1 cellular context compared by ENCODE assay signal in genomic region chr21:45499970-45500575, GRCh38.
A peak's percentile ranks its signal among the peaks of the same experiment; 100 is the strongest.
TF ChIP-seq lines count a peak whose summit lies in the region.

No MANE protein-coding gene starts in this region.

TF ChIP-seq in HepG2, 621 proteins besides CTCF, POLR2A, EP300 and RAD21:
- TF ChIP-seq HNRNPL (IDR thresholded peaks at IDR 0.05; ENCODE audit: low read depth, low read length): 0 out of 2 replicates have a peak, but pooled peaks have one; percentile 26
- no peak for TF ChIP-seq REXO4 (CRISPR knock-in tag; IDR thresholded peaks at IDR 0.05; ENCODE audit: borderline replicate concordance)
- TF ChIP-seq SIX4 (CRISPR knock-in tag; IDR thresholded peaks at IDR 0.05): no peak
